8 cellular contexts compared by ENCODE assay signal in the genomic region with DNA sequence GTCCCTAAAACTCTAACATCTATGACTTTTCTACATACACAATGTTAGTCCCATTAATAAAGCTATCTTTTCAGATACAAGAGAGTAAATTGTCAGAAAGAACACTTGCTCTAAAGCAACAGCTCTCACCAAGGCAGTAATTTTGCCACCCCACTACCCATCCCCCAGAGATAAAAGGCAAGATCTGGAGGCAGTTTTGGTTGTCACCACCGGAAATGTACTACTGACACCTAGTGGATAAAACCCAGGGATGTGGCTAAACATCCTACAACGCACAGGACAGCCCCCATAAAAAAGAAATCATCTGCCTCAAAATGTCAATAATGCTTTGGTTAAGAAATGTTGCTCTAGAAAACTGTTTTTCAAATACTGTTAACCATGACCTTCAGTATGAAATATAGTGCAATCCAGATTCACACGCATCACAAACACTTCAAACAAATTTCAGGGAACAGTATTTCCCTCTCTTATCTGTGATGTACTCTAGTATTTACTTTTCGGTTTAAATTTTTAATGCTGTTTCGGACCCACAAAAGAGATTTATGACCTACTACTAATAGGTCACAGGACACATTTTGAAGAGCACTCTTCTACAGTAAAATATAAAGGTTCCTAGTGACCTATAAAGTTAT. TPM values are rescaled to one million over a fixed set of nuclear protein-coding genes. Genes with fewer than 3 reads are reported as not detected.
DNase-seq lines count a peak whose midpoint lies in the region; FAIRE-seq and TF ChIP-seq lines count a peak whose summit lies in the region.

No MANE protein-coding gene starts in this region.

- H3K4me1 ChIP-seq in H9 (ENCODE audit: insufficient read depth, low read length) (peaks cover 2% of the 10 kb centered on the region; the same call in 1 of the 2 replicates), iPS-20b (ENCODE audit: insufficient read depth, low read length) (peaks cover 21% of the 10 kb centered on the region)

- no peak overlapping the region for H3K18ac ChIP-seq in H9 (ENCODE audit: insufficient read length, low read depth, low read length)

- no peaks in the 10 kb centered on the region for H3K36me3 ChIP-seq in iPS-20b (ENCODE audit: insufficient read depth, low read depth, low read length)

- no peak overlapping the region for H2BK5ac ChIP-seq in H9 (ENCODE audit: insufficient read length, low read length)

- H3K14ac ChIP-seq in H9 (ENCODE audit: insufficient read depth, low read length), result no peak overlapping the region

- peak overlapping the region in 2 of 3 experiments; percentile 74 to 81; a peak in 5 of 7 replicates for H3K27ac Mint-ChIP-seq in H9

- no peaks in the 10 kb centered on the region; a peak in 1 of 7 replicates for H3K36me3 Mint-ChIP-seq in H9 (ENCODE audit: insufficient read depth in 1 of 3, low read depth in 3 of 3)

- no peak overlapping the region for H3K4ac ChIP-seq in H9 (ENCODE audit: low read depth, low read length)

- H3K9ac ChIP-seq in H9 (ENCODE audit: extremely low read depth, insufficient read length, low read length) (no peak overlapping the region), iPS-20b (ENCODE audit: low read depth, low read length) (no peak overlapping the region)

- no peak overlapping the region for H2BK15ac ChIP-seq in H9 (ENCODE audit: low read depth, low read length)

- H2BK12ac ChIP-seq in H9 (ENCODE audit: insufficient read length, low read depth, low read length), result no peak overlapping the region

- FAIRE-seq in G401.6 (lab: Jason Lieb, UNC) (peak; percentile 63), H54 (lab: Jason Lieb, UNC) (no peak)

- WGBS in H9 (ENCODE audit: extremely low coverage, insufficient read length, low lambda C conversion rate), result no CpG with 5 or more reads among the region's 5 CpGs

- H3K27ac ChIP-seq in H9 (ENCODE audit: insufficient read length, low read depth, low read length) (no peak overlapping the region), iPS-20b (ENCODE audit: low read length) (no peak overlapping the region)

- no peak overlapping the region for H3K4me2 ChIP-seq in H9 (ENCODE audit: insufficient read depth, insufficient read length, low read length)

- peaks cover 4% of the 10 kb centered on the region for H3K79me1 ChIP-seq in H9 (ENCODE audit: insufficient read depth, low read depth, low read length, poor library complexity, severe bottlenecking)

- no peak overlapping the region for H4K8ac ChIP-seq in H9 (replicated peaks; ENCODE audit: insufficient read length, low read depth, low read length)

- H3K23ac ChIP-seq in H9 (ENCODE audit: insufficient read length, low read depth, low read length), result no peak overlapping the region

- DNase-seq in H9 (peak; percentile 54), NAMALWA (ENCODE audit: low spot score) (peak; percentile 87), SKM-1 (lab: John Stamatoyannopoulos, UW; ENCODE audit: unreplicated experiment) (peak; percentile 12), amniotic epithelial cell (ENCODE audit: low read depth) (peak; percentile 68), H54 (ENCODE audit: insufficient read length, low spot score) (no peak)
- DNase-seq in stimulated activated CD4-positive, alpha-beta T cell treated with anti-CD3 and anti-CD28 coated beads, Interleukin-12 subunit alpha, Interleukin-12 subunit beta, amount 100 ng/mL, for 48 hours (ENCODE audit: low read depth in 2 of 3, low spot score in 1 of 3), result peak in 2 of 3 donors; percentile 35 to 66

- H3K9me3 ChIP-seq in H9 (ENCODE audit: control insufficient read depth, low read depth, low read length), result no peaks in the 10 kb centered on the region
- no peaks in the 10 kb centered on the region for H3K9me3 ChIP-seq in iPS-20b (ENCODE audit: insufficient read depth, low read depth, low read length)

- H3K4me1 Mint-ChIP-seq in H9, result peaks cover 30 to 33% of the 10 kb centered on the region in 2 experiments

- no peak overlapping the region for H2AFZ ChIP-seq in H9 (ENCODE audit: low read length)

- H4K5ac ChIP-seq in H9 (ENCODE audit: insufficient read length, low read depth, low read length), result no peak overlapping the region

- H2BK120ac ChIP-seq in H9 (ENCODE audit: low read depth, low read length, poor library complexity, severe bottlenecking), result no peak overlapping the region

- no peak overlapping the region for H2AK5ac ChIP-seq in H9 (ENCODE audit: insufficient read length, low read length)

- H3K79me2 ChIP-seq in H9 (ENCODE audit: insufficient read depth, low read length), result peaks cover 12% of the 10 kb centered on the region; the same call in 1 of the 2 replicates

- H3K4me3 ChIP-seq in iPS-20b (ENCODE audit: low read length), result peak overlapping the region; percentile 27; the same call in 1 of the 2 replicates

- no peak for TF ChIP-seq POLR2A in H54 (IDR thresholded peaks at IDR 0.05; ENCODE audit: low read depth, low read length)

- H3K9me3 Mint-ChIP-seq in H9, result no peaks in the 10 kb centered on the region

- TF ChIP-seq CTCF in H9 (conservative IDR thresholded peaks at IDR 0.05), result peak; percentile 90

- H3T11ph ChIP-seq in H9 (ENCODE audit: low read length), result no peak overlapping the region

- H3K4me3 Mint-ChIP-seq in H9, result no peak overlapping the region

- no peak overlapping the region for H3K56ac ChIP-seq in H9 (ENCODE audit: insufficient read length, low read depth, low read length)

- no peaks in the 10 kb centered on the region for H3K27me3 ChIP-seq in H9 (ENCODE audit: insufficient read depth, low read length)
- no peaks in the 10 kb centered on the region for H3K27me3 ChIP-seq in iPS-20b (ENCODE audit: insufficient read depth, low read length)

- no peaks in the 10 kb centered on the region for H4K20me1 ChIP-seq in H9 (ENCODE audit: control insufficient read depth, insufficient read depth, insufficient read length)

- no peak overlapping the region for H4K91ac ChIP-seq in H9 (ENCODE audit: insufficient read length, low read depth, low read length)

- peaks cover 4% of the 10 kb centered on the region for H3K23me2 ChIP-seq in H9 (ENCODE audit: insufficient read length, low read depth, low read length, poor library complexity, severe bottlenecking)

- H3K27me3 Mint-ChIP-seq in H9 (ENCODE audit: low read depth), result no peaks in the 10 kb centered on the region

- H2BK20ac ChIP-seq in H9 (ENCODE audit: low read depth, low read length, poor library complexity, severe bottlenecking), result no peak overlapping the region

RNA-seq across cellular contexts. Expression of gene FBXL5, which starts 5.1 kb away (rescaled TPM):
- 57.6 and 60.3 TPM in 2 replicates for total RNA-seq in H9 (2021)

RNA-seq across cellular contexts. Expression of gene FAM200B, which starts 31.6 kb away (rescaled TPM):
- 19.6 and 20.3 TPM in 2 replicates for total RNA-seq in H9 (2021)

RNA-seq across cellular contexts. Expression of gene BST1, which starts 52.8 kb away (rescaled TPM):
- total RNA-seq in H9 (2021), result 0.48 TPM in 1 of 2 replicates, not detected in the other
